8 cellular contexts compared by ENCODE assay signal in the genomic region with DNA sequence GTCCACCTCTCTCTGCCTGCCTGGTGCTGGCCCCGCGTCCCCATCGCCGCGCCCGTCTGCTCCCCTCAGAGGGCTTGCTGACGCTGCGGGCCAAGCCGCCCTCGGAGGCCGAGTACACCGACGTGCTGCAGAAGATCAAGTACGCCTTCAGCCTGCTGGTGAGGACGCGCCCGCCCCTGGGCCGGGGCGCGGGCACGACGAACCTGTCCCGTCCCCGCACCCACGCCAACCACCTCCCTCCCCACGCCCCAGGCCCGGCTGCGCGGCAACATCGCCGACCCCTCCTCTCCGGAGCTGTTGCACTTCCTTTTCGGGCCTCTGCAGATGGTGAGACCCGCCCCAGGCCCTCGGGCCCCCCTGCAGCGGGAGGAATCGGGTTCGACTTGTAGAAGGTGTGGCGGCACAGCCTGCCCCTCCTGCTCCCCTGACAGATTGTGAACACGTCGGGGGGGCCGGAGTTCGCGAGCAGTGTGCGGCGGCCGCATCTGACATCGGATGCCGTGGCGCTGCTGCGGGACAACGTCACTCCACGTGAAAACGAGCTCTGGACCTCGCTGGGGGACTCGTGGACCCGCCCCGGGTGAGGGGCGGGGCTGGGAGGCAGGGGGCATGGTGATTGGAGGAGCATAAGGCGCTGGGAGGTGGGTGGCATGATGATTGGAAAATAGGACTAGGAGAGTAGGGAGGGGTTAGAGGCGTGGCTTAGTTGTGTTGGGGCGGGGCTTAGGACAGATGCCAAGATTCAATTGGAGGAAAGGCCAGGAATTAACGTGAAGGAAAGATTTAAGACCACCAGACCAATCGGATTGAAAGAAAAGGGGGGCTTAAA. TPM values are rescaled to one million over a fixed set of nuclear protein-coding genes. Genes with fewer than 3 reads are reported as not detected.
DNase-seq lines count a peak whose midpoint lies in the region; ATAC-seq and TF ChIP-seq lines count a peak whose summit lies in the region.

No MANE protein-coding gene starts in this region.

- H3K4me1 ChIP-seq in testis = peaks cover 17% of the 10 kb centered on the region

- H3K4me1 Mint-ChIP-seq in activated naive CD4-positive, alpha-beta T cell treated with anti-CD3 and anti-CD28 coated beads, Interleukin-2, amount 50 U/mL, for 24 hours = peaks cover 24% of the 10 kb centered on the region

- intact Hi-C loops in testis (cut with DNase I; ENCODE audit: low total_unique reads) = no loop called here
- intact Hi-C loops in left colon (cut with DNase I, micrococcal nuclease) = no loop called here

- H3K27ac Mint-ChIP-seq in activated naive CD4-positive, alpha-beta T cell treated with anti-CD3 and anti-CD28 coated beads, Interleukin-2, amount 50 U/mL, for 24 hours = no peak overlapping the region

- TF ChIP-seq CTCF in testis (IDR thresholded peaks at IDR 0.05) = no peak

- no peaks in the 10 kb centered on the region for H3K9me3 Mint-ChIP-seq in activated naive CD4-positive, alpha-beta T cell treated with anti-CD3 and anti-CD28 coated beads, Interleukin-2, amount 50 U/mL, for 24 hours

- no peaks in the 10 kb centered on the region for H3K9me3 ChIP-seq in testis

- DNase-seq in Daoy (ENCODE audit: low read depth) = peak; percentile 77
- DNase-seq in NCI-H748 (lab: John Stamatoyannopoulos, UW; ENCODE audit: unreplicated experiment) = peak; percentile 86
- DNase-seq in iPS-NIHi11 (ENCODE audit: low spot score) = peak; percentile 67
- peak; percentile 82 for DNase-seq in testis
- DNase-seq in NK-92 treated with Interleukin-12 subunit alpha and Interleukin-12 subunit beta, amount 100 ng/mL, for 24 hours (lab: John Stamatoyannopoulos, UW) = no peak
- no peak for DNase-seq in cerebellar cortex (ENCODE audit: low spot score)
- no peak for DNase-seq in left colon

- peaks cover 29% of the 10 kb centered on the region for H3K27me3 Mint-ChIP-seq in activated naive CD4-positive, alpha-beta T cell treated with anti-CD3 and anti-CD28 coated beads, Interleukin-2, amount 50 U/mL, for 24 hours

- peak overlapping the region in 1 of 2 donors; percentile 37 for H3K4me3 ChIP-seq in testis

- no peak overlapping the region for H3K27ac ChIP-seq in testis

- H3K4me3 Mint-ChIP-seq in activated naive CD4-positive, alpha-beta T cell treated with anti-CD3 and anti-CD28 coated beads, Interleukin-2, amount 50 U/mL, for 24 hours = peak overlapping the region; percentile 57

- H3K36me3 ChIP-seq in testis (ENCODE audit: low read depth, missing control alignments) = no peaks in the 10 kb centered on the region

- H3K36me3 Mint-ChIP-seq in activated naive CD4-positive, alpha-beta T cell treated with anti-CD3 and anti-CD28 coated beads, Interleukin-2, amount 50 U/mL, for 24 hours = no peaks in the 10 kb centered on the region

- TF ChIP-seq POLR2A in testis (IDR thresholded peaks at IDR 0.05) = no peak

- H3K27me3 ChIP-seq in testis = no peaks in the 10 kb centered on the region

- WGBS in testis, 2 donors = 11 to 15% methylated on average over 15 to 60 of the region's 64 CpGs

- no peak for ATAC-seq in left colon

RNA-seq across cellular contexts. Expression of a gene that starts 6.6 kb away (rescaled TPM):
- total RNA-seq in Daoy (2014; rRNA removed; shearing (Covaris generic)) = 1.6 and 4.9 TPM in 2 replicates
- 1 to 10 TPM; 3.4 to 3.6 TPM for total RNA-seq in testis
- polyA plus RNA-seq in testis (ENCODE audit: insufficient read depth, low read depth, low replicate concordance) = 13.3 TPM
- 10 to 100 TPM; 42.1 to 75.9 TPM for total RNA-seq in left colon

RNA-seq across cellular contexts. Expression of a gene that starts 19.3 kb away (rescaled TPM):
- total RNA-seq in Daoy (2014; rRNA removed; shearing (Covaris generic)) = 14.1 and 17.0 TPM in 2 replicates
- total RNA-seq in testis (10 to 100 TPM; 22.5 to 24.3 TPM), left colon (10 to 100 TPM; 50.5 to 69.3 TPM)
- 13.9 TPM for polyA plus RNA-seq in testis (ENCODE audit: insufficient read depth, low read depth, low replicate concordance)

RNA-seq across cellular contexts. Expression of a gene that starts 35.2 kb away (rescaled TPM):
- 41.5 and 44.2 TPM in 2 replicates for total RNA-seq in Daoy (2014; rRNA removed; shearing (Covaris generic))
- total RNA-seq in testis = 100 to 1,000 TPM; 184 to 206 TPM
- 220 TPM for polyA plus RNA-seq in testis (ENCODE audit: insufficient read depth, low read depth, low replicate concordance)
- 100 to 1,000 TPM; 102 to 118 TPM for total RNA-seq in left colon

RNA-seq across cellular contexts. Expression of a gene that starts 44.2 kb away (rescaled TPM):
- total RNA-seq in Daoy (2014; rRNA removed; shearing (Covaris generic)) = 0.91 TPM in 1 of 2 replicates, not detected in the other
- total RNA-seq in testis = 1 to 10 TPM; 1.1 to 3.2 TPM
- polyA plus RNA-seq in testis (ENCODE audit: insufficient read depth, low read depth, low replicate concordance) = 5.3 TPM
- under 1 TPM; 0.28 to 0.49 TPM for total RNA-seq in left colon

Comparison
In these comparisons a context has a peak if more than half of its experiments do, and no peak if none do; other contexts are left out.
1. DNase-seq: peak in Daoy (single experiment), NCI-H748 (single experiment), iPS-NIHi11 (single experiment) and testis (single experiment); none in NK-92 treated with Interleukin-12 subunit alpha and Interleukin-12 subunit beta, amount 100 ng/mL, for 24 hours (single experiment), cerebellar cortex (single experiment) and left colon (0 of 2).